ENCODE assay signal across 1 cellular context in genomic region chr12:101829639-101830390, GRCh38.
TF ChIP-seq lines count a peak whose summit lies in the region.

No MANE protein-coding gene starts in this region.

TF ChIP-seq in H1, 55 proteins besides CTCF, POLR2A, EP300 and RAD21:
- TF ChIP-seq SP4 (IDR thresholded peaks at IDR 0.05; ENCODE audit: low read length) (no peak), CTBP2 (IDR thresholded peaks at IDR 0.05; ENCODE audit: borderline replicate concordance, insufficient read depth, insufficient read length, low read length) (no peak), PHF8 (conservative IDR thresholded peaks at IDR 0.05; ENCODE audit: low read depth, low read length) (no peak), EGR1 (IDR thresholded peaks at IDR 0.05; ENCODE audit: borderline replicate concordance, low read depth, low read length) (no peak), CEBPB (IDR thresholded peaks at IDR 0.05; ENCODE audit: low read depth, low read length) (no peak), RXRA (IDR thresholded peaks at IDR 0.05; ENCODE audit: insufficient read depth, low read depth, low read length) (no peak), CHD1 (IDR thresholded peaks at IDR 0.05; ENCODE audit: low read depth, low read length) (no peak), SP2 (IDR thresholded peaks at IDR 0.05; ENCODE audit: low read length) (no peak), ATF3 (IDR thresholded peaks at IDR 0.05; ENCODE audit: insufficient read depth, low read depth, low read length) (no peak), TEAD4 (IDR thresholded peaks at IDR 0.05; ENCODE audit: low read depth, low read length) (no peak), YY1 (IDR thresholded peaks at IDR 0.05; ENCODE audit: low read depth, low read length) (no peak), KDM1A (IDR thresholded peaks at IDR 0.05; ENCODE audit: borderline replicate concordance, low read length) (no peak), HDAC2 (IDR thresholded peaks at IDR 0.05; ENCODE audit: borderline replicate concordance in 1 of 2, low read depth in 2 of 2, low read length in 2 of 2) (no peak), E2F6 (IDR thresholded peaks at IDR 0.05) (no peak), CHD2 (IDR thresholded peaks at IDR 0.05; ENCODE audit: low read length) (no peak), KDM5A (IDR thresholded peaks at IDR 0.05; ENCODE audit: low read length) (no peak), GABPA (IDR thresholded peaks at IDR 0.05; ENCODE audit: borderline replicate concordance, insufficient read depth, low read length) (no peak), KDM4A (IDR thresholded peaks at IDR 0.05; ENCODE audit: low read depth, low read length, severe bottlenecking) (no peak), SIRT6 (IDR thresholded peaks at IDR 0.05; ENCODE audit: low read length) (no peak)
